27 cellular contexts compared by ENCODE assay signal in genomic region chr3:189724366-189724765, GRCh38.
DNase-seq lines count a peak whose midpoint lies in the region.
"Had no signal": no experiment of that assay in that cellular context is flagged by ENCODE, and none has a peak within 500 bp of the region (broad histone marks: within the 10 kb centered on the region; RNA-seq: fewer than 3 reads in every experiment).

No MANE protein-coding gene starts in this region.

- DNase-seq in NCI-H82 (lab: John Stamatoyannopoulos, UW) (peak; percentile 29), NCI-H82 treated with DMSO at 0.1 percent for 48 hours (lab: John Stamatoyannopoulos, UW; ENCODE audit: unreplicated experiment) (no peak), NCI-H2171 treated with DMSO at 0.1 percent for 48 hours (lab: John Stamatoyannopoulos, UW) (peak; percentile 65), fibroblast of gingiva (ENCODE audit: low read depth) (peak; percentile 80), non-pigmented ciliary epithelial cell (ENCODE audit: low read depth) (peak; percentile 10), NCI-H128 (lab: John Stamatoyannopoulos, UW; ENCODE audit: unreplicated experiment) (no peak), NCI-H774 (lab: John Stamatoyannopoulos, UW) (no peak), DMS153 treated with DMSO at 0.1 percent for 48 hours (lab: John Stamatoyannopoulos, UW; ENCODE audit: unreplicated experiment) (no peak)
- DNase-seq: activated CD4-positive, alpha-beta T cell treated with anti-CD3 and anti-CD28 coated beads, Interleukin-2, amount 50 U/mL, for 4 hours; activated CD8-positive, alpha-beta memory T cell treated with anti-CD3 and anti-CD28 coated beads, Interleukin-2, amount 10 ng/mL, durations not matched to agents 7 days and 5 days; activated gamma-delta T cell treated with Interleukin-2 at 50 U/mL for 16 hours; activated naive CD8-positive, alpha-beta T cell treated with anti-CD3 and anti-CD28 coated beads, Interleukin-2, amount 10 ng/mL, durations not matched to agents 7 days and 5 days; activated T-cell treated with anti-CD3 and anti-CD28 coated beads, Interleukin-2, amount 50 U/mL, for 48 hours; CD8-positive, alpha-beta memory T cell; cortex of kidney; DMS153; effector memory CD8-positive, alpha-beta T cell; hippocampal formation; Karpas-422; left cardiac atrium; naive thymus-derived CD8-positive, alpha-beta T cell; NCI-H446 treated with DMSO at 0.1 percent for 48 hours; occipital lobe; Right ventricle myocardium superior; sigmoid colon; stimulated activated CD4-positive, alpha-beta T cell treated with anti-CD3 and anti-CD28 coated beads, Interleukin-4, amount 100 ng/mL, for 4 hours; transverse colon had no signal

Comparison
In these comparisons a context has a peak if more than half of its experiments do, and no peak if none do; other contexts are left out.
1. DNase-seq: peak in NCI-H82 (single experiment), NCI-H2171 treated with DMSO at 0.1 percent for 48 hours (single experiment), fibroblast of gingiva (single experiment) and non-pigmented ciliary epithelial cell (single experiment); none in NCI-H82 treated with DMSO at 0.1 percent for 48 hours (single experiment), NCI-H128 (single experiment), NCI-H774 (single experiment) and DMS153 treated with DMSO at 0.1 percent for 48 hours (single experiment).